In genomic region chr6:14520029-14520428, GRCh38 we compare ENCODE assay signal across 19 cellular contexts.
DNase-seq lines count a peak whose midpoint lies in the region; ATAC-seq and TF ChIP-seq lines count a peak whose summit lies in the region.
"Had no signal": no experiment of that assay in that cellular context is flagged by ENCODE, and none has a peak within 500 bp of the region (broad histone marks: within the 10 kb centered on the region; RNA-seq: fewer than 3 reads in every experiment).

No MANE protein-coding gene starts in this region.

- H3K4ac ChIP-seq in trophoblast cell (ENCODE audit: low read depth, low read length) = no peak overlapping the region

- no TSS peak for BruUV-seq in PC-3 (replicated peaks; lab: Mats Ljungman, UMichigan)

- H3K27ac ChIP-seq in GM23248 (no peak overlapping the region), PC-3 (ENCODE audit: low read length) (peak overlapping the region; percentile 42), epithelial cell of prostate (peak overlapping the region; percentile 71), trophoblast cell (ENCODE audit: low read depth, low read length) (no peak overlapping the region), uterus (no peak overlapping the region), gastroesophageal sphincter (no peak overlapping the region)
- H3K27ac ChIP-seq: HL-60 had no signal

- in situ Hi-C loops in GM23248 (cut with MboI) = no loop called here

- no peak overlapping the region for H2BK12ac ChIP-seq in trophoblast cell (ENCODE audit: low read length)

- no peak overlapping the region for H4K12ac ChIP-seq in trophoblast cell (ENCODE audit: low read depth, low read length)

- no peaks in the 10 kb centered on the region for H3K27me3 ChIP-seq in GM23248 (replicated peaks; ENCODE audit: insufficient read depth)
- H3K27me3 ChIP-seq in PC-3 (ENCODE audit: low read length) = no peaks in the 10 kb centered on the region
- no peaks in the 10 kb centered on the region for H3K27me3 ChIP-seq in trophoblast cell (ENCODE audit: insufficient read depth, low read length)
- H3K27me3 ChIP-seq in uterus = no peaks in the 10 kb centered on the region
- no peaks in the 10 kb centered on the region for H3K27me3 ChIP-seq in gastroesophageal sphincter

- H3K4me3 ChIP-seq in GM23248 = no peak overlapping the region
- no peak overlapping the region for H3K4me3 ChIP-seq in PC-3 (ENCODE audit: low read length)
- no peak overlapping the region for H3K4me3 ChIP-seq in trophoblast cell (ENCODE audit: low read depth, low read length)
- H3K4me3 ChIP-seq in uterus = no peak overlapping the region
- no peak overlapping the region for H3K4me3 ChIP-seq in gastroesophageal sphincter
- H3K4me3 ChIP-seq: HAP-1 had no signal

- H2AFZ ChIP-seq in GM23248 = no peak overlapping the region
- no peak overlapping the region for H2AFZ ChIP-seq in PC-3 (ENCODE audit: low read length)
- no peak overlapping the region for H2AFZ ChIP-seq in trophoblast cell (ENCODE audit: insufficient read depth, low read length, poor library complexity)

- POLR2A ChIA-PET in PC-3 (lab: Charles Lee; ENCODE audit: unreplicated experiment) = no interaction called here

- peak; percentile 25 for DNase-seq in GM23248
- DNase-seq in PC-3 = peak; percentile 71
- peak; percentile 59 for DNase-seq in epithelial cell of prostate (ENCODE audit: low read depth, low spot score)
- DNase-seq in trophoblast cell = peak; percentile 92 to 94
- no peak for DNase-seq in uterus
- DNase-seq: AML-193, DMS 273 treated with DMSO at 0.1 percent for 48 hours, KG1, NCI-H1092, NCI-H1694 treated with DMSO at 0.1 percent for 48 hours, NCI-H2107, NCI-H2227 treated with DMSO at 0.1 percent for 48 hours, NCI-H524, SIG-M5 had no signal

- CTCF ChIA-PET in PC-3 (lab: Charles Lee) = interaction anchor here (0.7 kb wide), 1 partner anchor 10 kb away, joined by 3 read pairs; no protein-coding TSS in a partner anchor

- TF ChIP-seq POLR2A in uterus (IDR thresholded peaks at IDR 0.05) (no peak), gastroesophageal sphincter (IDR thresholded peaks at IDR 0.05) (no peak)

- H2BK5ac ChIP-seq in trophoblast cell (ENCODE audit: low read depth, low read length, poor library complexity) = no peak overlapping the region

- H4K20me1 ChIP-seq in GM23248 (ENCODE audit: insufficient read depth) (no peaks in the 10 kb centered on the region), PC-3 (ENCODE audit: low read length) (no peaks in the 10 kb centered on the region)

- H3K9ac ChIP-seq in GM23248 (no peak overlapping the region), PC-3 (ENCODE audit: low read length) (no peak overlapping the region), trophoblast cell (ENCODE audit: low read length) (no peak overlapping the region)

- no peak overlapping the region for H3K14ac ChIP-seq in trophoblast cell (ENCODE audit: low read length)

- H3K18ac ChIP-seq in trophoblast cell (ENCODE audit: low read length) = no peak overlapping the region

- no peaks in the 10 kb centered on the region for H3K79me1 ChIP-seq in trophoblast cell (ENCODE audit: low read length)

- no peaks in the 10 kb centered on the region for H3K36me3 ChIP-seq in GM23248 (ENCODE audit: low read depth)
- H3K36me3 ChIP-seq in PC-3 (ENCODE audit: low read depth, low read length) = no peaks in the 10 kb centered on the region
- no peaks in the 10 kb centered on the region for H3K36me3 ChIP-seq in trophoblast cell (ENCODE audit: control insufficient read depth in 1 of 2, insufficient read depth in 2 of 2, low read length in 2 of 2)
- no peaks in the 10 kb centered on the region for H3K36me3 ChIP-seq in uterus
- H3K36me3 ChIP-seq in gastroesophageal sphincter = no peaks in the 10 kb centered on the region
- H3K36me3 ChIP-seq: HAP-1 had no signal

- H3K9me3 ChIP-seq in GM23248 (ENCODE audit: low read depth) (no peaks in the 10 kb centered on the region), PC-3 (ENCODE audit: low read length) (no peaks in the 10 kb centered on the region), trophoblast cell (ENCODE audit: insufficient read depth, low read depth, low read length) (no peaks in the 10 kb centered on the region), uterus (no peaks in the 10 kb centered on the region), gastroesophageal sphincter (no peaks in the 10 kb centered on the region)
- H3K9me3 ChIP-seq: HAP-1 had no signal

- WGBS in GM23248 (ENCODE audit: low coverage in 1 of 2, low lambda C conversion rate in 2 of 2, missing lambda C conversion rate in 2 of 2), 2 experiments = 87 to 100% methylated on average over 2 of the region's 2 CpGs
- WGBS in trophoblast cell (ENCODE audit: extremely low coverage, insufficient coverage, insufficient read length) = no CpG with 5 or more reads among the region's 2 CpGs
- WGBS in gastroesophageal sphincter (ENCODE audit: low coverage in 1 of 2), 2 donors = 88% methylated on average over 1 of the region's 2 CpGs; no CpG with 5 or more reads in 1 of the 2 donors

- H3K4me2 ChIP-seq in GM23248 (ENCODE audit: unreplicated experiment) = no peak overlapping the region
- no peak overlapping the region for H3K4me2 ChIP-seq in PC-3 (ENCODE audit: low read length)
- H3K4me2 ChIP-seq in trophoblast cell (ENCODE audit: low read length) = no peak overlapping the region

- ATAC-seq in PC-3 (peak; percentile 35; the same call in 1 of the 2 replicates), HG03432 (IDR thresholded peaks at IDR 0.05; ENCODE audit: unreplicated experiment) (no peak), gastroesophageal sphincter (no peak)
- ATAC-seq: Panc1 had no signal

- intact Hi-C loops in PC-3 (cut with micrococcal nuclease) = no loop called here
- intact Hi-C loops in uterus (cut with DNase I; ENCODE audit: low total_unique reads) = no loop called here

- TF ChIP-seq EP300 in gastroesophageal sphincter (IDR thresholded peaks at IDR 0.05) = no peak

- H3F3A ChIP-seq in GM23248 (ENCODE audit: insufficient read depth) (peaks cover 28% of the 10 kb centered on the region), PC-3 (ENCODE audit: low read length, unreplicated experiment) (no peaks in the 10 kb centered on the region)

- no peak overlapping the region for H4K8ac ChIP-seq in trophoblast cell (ENCODE audit: low read depth, low read length)

- no peak overlapping the region for H2BK120ac ChIP-seq in trophoblast cell (ENCODE audit: insufficient read depth, low read length, poor library complexity)

- no peaks in the 10 kb centered on the region for H3K9me2 ChIP-seq in GM23248 (ENCODE audit: insufficient read depth)
- no peaks in the 10 kb centered on the region for H3K9me2 ChIP-seq in PC-3 (replicated peaks; ENCODE audit: low read length)

- H3K23ac ChIP-seq in trophoblast cell (ENCODE audit: low read length) = no peak overlapping the region

- H3K79me2 ChIP-seq in GM23248 (ENCODE audit: insufficient read depth) (no peaks in the 10 kb centered on the region), PC-3 (ENCODE audit: low read length) (no peaks in the 10 kb centered on the region), trophoblast cell (ENCODE audit: control insufficient read depth, insufficient read depth, low read length, poor library complexity) (no peaks in the 10 kb centered on the region)

- H3K4me1 ChIP-seq in GM23248 (ENCODE audit: insufficient read depth) (peaks cover 36% of the 10 kb centered on the region), PC-3 (ENCODE audit: insufficient read depth, low read length) (peaks cover 5% of the 10 kb centered on the region; the same call in 1 of the 2 replicates), trophoblast cell (ENCODE audit: control insufficient read depth in 1 of 2, insufficient read depth in 2 of 2, low read length in 2 of 2) (no peaks in the 10 kb centered on the region), uterus (peaks cover 0 to 3% of the 10 kb centered on the region in 2 donors), gastroesophageal sphincter (peaks cover 0 to 5% (median 3%) of the 10 kb centered on the region in 3 donors)
- H3K4me1 ChIP-seq: HAP-1 had no signal

- H2AK5ac ChIP-seq in trophoblast cell (ENCODE audit: low read length) = no peak overlapping the region

- no peak for TF ChIP-seq CTCF in PC-3 (conservative IDR thresholded peaks at IDR 0.05; ENCODE audit: low read depth, low read length)
- TF ChIP-seq CTCF in uterus (IDR thresholded peaks at IDR 0.05) = no peak
- no peak for TF ChIP-seq CTCF in gastroesophageal sphincter (IDR thresholded peaks at IDR 0.05)

- H4K91ac ChIP-seq in trophoblast cell (ENCODE audit: low read depth, low read length) = no peak overlapping the region

Comparison
In these comparisons a context has a peak if more than half of its experiments do, and no peak if none do; other contexts are left out.
1. DNase-seq: peak in GM23248 (single experiment), PC-3 (single experiment), epithelial cell of prostate (single experiment) and trophoblast cell (2 of 2); none in uterus (0 of 2).
2. H3K27ac ChIP-seq: peak in PC-3 (single experiment) and epithelial cell of prostate (single experiment); none in GM23248 (single experiment), trophoblast cell (single experiment), uterus (0 of 2) and gastroesophageal sphincter (0 of 4).